15 cellular contexts compared by ENCODE assay signal in genomic region chr1:87072904-87073303, GRCh38.
DNase-seq lines count a peak whose midpoint lies in the region; ATAC-seq and TF ChIP-seq lines count a peak whose summit lies in the region.
"Had no signal": no experiment of that assay in that cellular context is flagged by ENCODE, and none has a peak within 500 bp of the region (broad histone marks: within the 10 kb centered on the region; RNA-seq: fewer than 3 reads in every experiment).

No MANE protein-coding gene starts in this region.

- H3K27me3 Mint-ChIP-seq in GM23338 (ENCODE audit: insufficient read depth, low read depth, poor library complexity), result peaks cover 1% of the 10 kb centered on the region
- H3K27me3 Mint-ChIP-seq in H9 (ENCODE audit: low read depth), result no peaks in the 10 kb centered on the region
- H3K27me3 Mint-ChIP-seq in WTC11 (ENCODE audit: low read depth), result no peaks in the 10 kb centered on the region
- H3K27me3 Mint-ChIP-seq: CD4-positive, alpha-beta memory T cell had no signal

- no peak overlapping the region for H2BK5ac ChIP-seq in H9 (ENCODE audit: insufficient read length, low read length)

- H3K4me2 ChIP-seq in GM23338 (0 out of 2 replicates have a peak overlapping the region, but pooled peaks have one; percentile 1), H9 (ENCODE audit: insufficient read depth, insufficient read length, low read length) (no peak overlapping the region)

- no CpG with 5 or more reads among the region's 7 CpGs for WGBS in H9 (ENCODE audit: extremely low coverage, insufficient read length, low lambda C conversion rate)

- H3K79me2 ChIP-seq in GM23338 (replicated peaks; ENCODE audit: insufficient read depth) (peaks cover 28% of the 10 kb centered on the region), H9 (ENCODE audit: insufficient read depth, low read length) (no peaks in the 10 kb centered on the region; the same call in 1 of the 2 replicates)

- H3K9me3 ChIP-seq in left ventricle myocardium inferior (replicated peaks) (no peaks in the 10 kb centered on the region), H9 (ENCODE audit: control insufficient read depth, low read depth, low read length) (no peaks in the 10 kb centered on the region)

- POLR2A ChIA-PET in WTC11 (lab: Charles Lee), result no interaction called here

- no peak overlapping the region for H3K56ac ChIP-seq in H9 (ENCODE audit: insufficient read length, low read depth, low read length)

- H2BK120ac ChIP-seq in H9 (ENCODE audit: low read depth, low read length, poor library complexity, severe bottlenecking), result no peak overlapping the region

- H3K79me1 ChIP-seq in H9 (ENCODE audit: insufficient read depth, low read depth, low read length, poor library complexity, severe bottlenecking), result no peaks in the 10 kb centered on the region

- H3K4me1 ChIP-seq in left ventricle myocardium inferior, result peaks cover 20% of the 10 kb centered on the region
- peaks cover 26% of the 10 kb centered on the region for H3K4me1 ChIP-seq in GM23338 (ENCODE audit: insufficient read depth)
- H3K4me1 ChIP-seq in H9 (ENCODE audit: insufficient read depth, low read length), result no peaks in the 10 kb centered on the region

- H3K36me3 ChIP-seq in left ventricle myocardium inferior, result no peaks in the 10 kb centered on the region
- H3K36me3 ChIP-seq in GM23338 (ENCODE audit: insufficient read depth), result no peaks in the 10 kb centered on the region

- peak overlapping the region; percentile 75; the same call in 1 of the 2 replicates for H3K27ac Mint-ChIP-seq in GM23338
- H3K27ac Mint-ChIP-seq in H9, result peak overlapping the region in 2 of 3 experiments; percentile 60 to 68; a peak in 3 of 7 replicates
- peak overlapping the region; percentile 71 for H3K27ac Mint-ChIP-seq in WTC11
- H3K27ac Mint-ChIP-seq: CD4-positive, alpha-beta memory T cell had no signal

- H3K4me3 Mint-ChIP-seq in GM23338, result no peak overlapping the region
- H3K4me3 Mint-ChIP-seq in H9, result no peak overlapping the region
- H3K4me3 Mint-ChIP-seq in WTC11, result no peak overlapping the region
- H3K4me3 Mint-ChIP-seq: CD4-positive, alpha-beta memory T cell had no signal

- H2AK5ac ChIP-seq in H9 (ENCODE audit: insufficient read length, low read length), result no peak overlapping the region

- no peak overlapping the region for H4K91ac ChIP-seq in H9 (ENCODE audit: insufficient read length, low read depth, low read length)

- H3K36me3 Mint-ChIP-seq in GM23338 (ENCODE audit: low read depth) (peaks cover 1% of the 10 kb centered on the region; the same call in 2 of the 3 replicates), H9 (ENCODE audit: insufficient read depth in 1 of 3, low read depth in 3 of 3) (peaks cover 0 to 5% (median 0%) of the 10 kb centered on the region in 3 experiments; a peak in 2 of 7 replicates), WTC11 (peaks cover 2% of the 10 kb centered on the region; the same call in 1 of the 2 replicates)

- TF ChIP-seq CTCF in left ventricle myocardium inferior (IDR thresholded peaks at IDR 0.05; ENCODE audit: borderline replicate concordance) (no peak), GM23338 (conservative IDR thresholded peaks at IDR 0.05; ENCODE audit: low read depth in 2 of 2) (no peak), H9 (conservative IDR thresholded peaks at IDR 0.05) (no peak), WTC11 (IDR thresholded peaks at IDR 0.05) (no peak)

- H4K5ac ChIP-seq in H9 (ENCODE audit: insufficient read length, low read depth, low read length), result no peak overlapping the region

- no peak for DNase-seq in left ventricle myocardium inferior
- DNase-seq in left cardiac atrium, result no peak
- DNase-seq in GM23338 (ENCODE audit: low spot score), result no peak
- DNase-seq in H9, result no peak
- DNase-seq in WTC11 (ENCODE audit: low spot score), result no peak
- no peak for DNase-seq in SW480 (ENCODE audit: low spot score)
- DNase-seq: C1 segment of cervical spinal cord; Calu3; CD4-positive, alpha-beta memory T cell; COR-L47; DMS53; DMS79 treated with DMSO at 0.1 percent for 48 hours; GF-D8; H7 had no signal

- H3F3A ChIP-seq in GM23338 (replicated peaks; ENCODE audit: low read depth), result no peaks in the 10 kb centered on the region

- intact Hi-C loops in left ventricle myocardium inferior (cut with micrococcal nuclease) (no loop called here), left cardiac atrium (cut with DNase I) (no loop called here)

- H3T11ph ChIP-seq in H9 (ENCODE audit: low read length), result no peak overlapping the region

- H3K4ac ChIP-seq in H9 (ENCODE audit: low read depth, low read length), result no peak overlapping the region

- H3K23ac ChIP-seq in H9 (ENCODE audit: insufficient read length, low read depth, low read length), result no peak overlapping the region

- no peak overlapping the region for H3K9ac ChIP-seq in H9 (ENCODE audit: extremely low read depth, insufficient read length, low read length)

- ATAC-seq in left cardiac atrium, result no peak
- ATAC-seq in GM23338, result no peak
- ATAC-seq in WTC11, result no peak
- ATAC-seq: HCT116 had no signal

- no peaks in the 10 kb centered on the region for H3K9me2 ChIP-seq in GM23338 (ENCODE audit: insufficient read depth)

- H3K23me2 ChIP-seq in H9 (ENCODE audit: insufficient read length, low read depth, low read length, poor library complexity, severe bottlenecking), result no peaks in the 10 kb centered on the region

- H2AFZ ChIP-seq in GM23338 (no peak overlapping the region), H9 (ENCODE audit: low read length) (no peak overlapping the region)

- H2BK15ac ChIP-seq in H9 (ENCODE audit: low read depth, low read length), result no peak overlapping the region

- H3K9me3 Mint-ChIP-seq in GM23338 (0 out of 3 replicates have a peak, but pooled peaks cover 3% of the 10 kb centered on the region), H9 (no peaks in the 10 kb centered on the region), WTC11 (peaks cover under 1% of the 10 kb centered on the region; the same call in 1 of the 2 replicates)
- H3K9me3 Mint-ChIP-seq: CD4-positive, alpha-beta memory T cell had no signal

- H3K4me1 Mint-ChIP-seq in GM23338 (peaks cover 39% of the 10 kb centered on the region), H9 (peaks cover 13 to 22% of the 10 kb centered on the region in 2 experiments), WTC11 (peaks cover 30% of the 10 kb centered on the region)

- H3K4me3 ChIP-seq in left ventricle myocardium inferior (peak overlapping the region; percentile 38), GM23338 (no peak overlapping the region)

- no peak overlapping the region for H4K8ac ChIP-seq in H9 (replicated peaks; ENCODE audit: insufficient read length, low read depth, low read length)

- H3K14ac ChIP-seq in H9 (ENCODE audit: insufficient read depth, low read length), result no peak overlapping the region

- H2BK20ac ChIP-seq in H9 (ENCODE audit: low read depth, low read length, poor library complexity, severe bottlenecking), result no peak overlapping the region

- CTCF ChIA-PET in WTC11 (lab: Charles Lee), result no interaction called here

- H4K20me1 ChIP-seq in GM23338 (replicated peaks; ENCODE audit: insufficient read depth), result no peaks in the 10 kb centered on the region
- H4K20me1 ChIP-seq in H9 (ENCODE audit: control insufficient read depth, insufficient read depth, insufficient read length), result no peaks in the 10 kb centered on the region

- no peak overlapping the region for H3K18ac ChIP-seq in H9 (ENCODE audit: insufficient read length, low read depth, low read length)

- no peaks in the 10 kb centered on the region for H3K27me3 ChIP-seq in left ventricle myocardium inferior (ENCODE audit: low read depth)
- H3K27me3 ChIP-seq in GM23338 (ENCODE audit: insufficient read depth), result no peaks in the 10 kb centered on the region
- H3K27me3 ChIP-seq in H9 (ENCODE audit: insufficient read depth, low read length), result no peaks in the 10 kb centered on the region

- H3K27ac ChIP-seq in left ventricle myocardium inferior (replicated peaks) (peak overlapping the region; percentile 34), GM23338 (ENCODE audit: low read depth) (0 out of 2 replicates have a peak overlapping the region, but pooled peaks have one; percentile 5), H9 (ENCODE audit: insufficient read length, low read depth, low read length) (no peak overlapping the region)

- no peak overlapping the region for H2BK12ac ChIP-seq in H9 (ENCODE audit: insufficient read length, low read depth, low read length)

TF ChIP-seq in GM23338, 12 proteins besides CTCF, POLR2A, EP300 and RAD21 (continues in another document):
- TF ChIP-seq POLR2AphosphoS5 (IDR thresholded peaks at IDR 0.05; ENCODE audit: low read depth) (no peak), ETS1 (IDR thresholded peaks at IDR 0.05) (no peak), EZH2 (IDR thresholded peaks at IDR 0.05; ENCODE audit: low read depth, unreplicated experiment) (no peak), STAT1 (IDR thresholded peaks at IDR 0.05; ENCODE audit: unreplicated experiment) (no peak), EZH2phosphoT487 (IDR thresholded peaks at IDR 0.05; ENCODE audit: unreplicated experiment) (no peak), CREB1 (CRISPR knock-in tag; IDR thresholded peaks at IDR 0.05; ENCODE audit: low read depth) (no peak)

TF ChIP-seq in WTC11, 78 proteins besides CTCF, POLR2A, EP300 and RAD21:
- TF ChIP-seq, protein P1, sequence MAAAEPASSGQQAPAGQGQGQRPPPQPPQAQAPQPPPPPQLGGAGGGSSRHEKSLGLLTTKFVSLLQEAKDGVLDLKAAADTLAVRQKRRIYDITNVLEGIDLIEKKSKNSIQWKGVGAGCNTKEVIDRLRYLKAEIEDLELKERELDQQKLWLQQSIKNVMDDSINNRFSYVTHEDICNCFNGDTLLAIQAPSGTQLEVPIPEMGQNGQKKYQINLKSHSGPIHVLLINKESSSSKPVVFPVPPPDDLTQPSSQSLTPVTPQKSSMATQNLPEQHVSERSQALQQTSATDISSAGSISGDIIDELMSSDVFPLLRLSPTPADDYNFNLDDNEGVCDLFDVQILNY (CRISPR knock-in tag; IDR thresholded peaks at IDR 0.05), result no peak
- no peak for TF ChIP-seq EMX1 (CRISPR knock-in tag; IDR thresholded peaks at IDR 0.05)
